In genomic region chr3:132606085-132606484, GRCh38 we compare ENCODE assay signal across 19 cellular contexts. TPM values are rescaled to one million over a fixed set of nuclear protein-coding genes. Genes with fewer than 3 reads are reported as not detected.
DNase-seq lines count a peak whose midpoint lies in the region; ATAC-seq, FAIRE-seq and TF ChIP-seq lines count a peak whose summit lies in the region.
"Had no signal": no experiment of that assay in that cellular context is flagged by ENCODE, and none has a peak within 500 bp of the region (broad histone marks: within the 10 kb centered on the region; RNA-seq: fewer than 3 reads in every experiment).

No MANE protein-coding gene starts in this region.

- H3K9me3 ChIP-seq in smooth muscle cell (replicated peaks; ENCODE audit: low read depth): no peaks in the 10 kb centered on the region
- H3K9me3 ChIP-seq: prostate gland had no signal

- TF ChIP-seq POLR2A in H54 (IDR thresholded peaks at IDR 0.05; ENCODE audit: low read depth, low read length): no peak

- in situ Hi-C loops in brain microvascular endothelial cell (cut with HindIII; ENCODE audit: low pct_ligation_motif_present, low sequenced_read_pairs): no loop called here

- H3K27ac ChIP-seq in brain microvascular endothelial cell (peak overlapping the region; percentile 69), smooth muscle cell (ENCODE audit: low read depth) (peak overlapping the region; percentile 82)
- H3K27ac ChIP-seq: prostate gland, RWPE1, stomach had no signal

- intact Hi-C loops in activated T-helper 2 cell treated with anti-CD3 and anti-CD28 coated beads, Interferon-gamma antibody, Interleukin-2, Interleukin-4, amounts not matched to agents 10 μg/mL and 5 μg/mL and 100 μg/mL, durations not matched to agents 14 hours and 24 hours and 36 hours (cut with micrococcal nuclease): no loop called here
- intact Hi-C loops in head of caudate nucleus (cut with DNase I): no loop called here

- H3K4me3 ChIP-seq in brain microvascular endothelial cell (ENCODE audit: low read depth, low read length) (no peak overlapping the region), foreskin fibroblast (ENCODE audit: low read depth in 1 of 2, low read length in 2 of 2) (no peak overlapping the region), smooth muscle cell (no peak overlapping the region)
- H3K4me3 ChIP-seq: prostate gland, stomach had no signal

- H3K4me3 Mint-ChIP-seq in activated T-helper 2 cell treated with anti-CD3 and anti-CD28 coated beads, Interferon-gamma antibody, Interleukin-2, Interleukin-4, amounts not matched to agents 10 μg/mL and 5 μg/mL and 100 μg/mL, durations not matched to agents 14 hours and 24 hours and 36 hours (ENCODE audit: low read depth): no peak overlapping the region
- H3K4me3 Mint-ChIP-seq: naive B cell had no signal

- peaks cover 15% of the 10 kb centered on the region for H3K4me1 ChIP-seq in smooth muscle cell (ENCODE audit: low read depth)
- H3K4me1 ChIP-seq: prostate gland had no signal

- peaks cover 4% of the 10 kb centered on the region for H3K36me3 ChIP-seq in brain microvascular endothelial cell (replicated peaks)
- H3K36me3 ChIP-seq in smooth muscle cell (ENCODE audit: low read depth): peaks cover 6% of the 10 kb centered on the region
- H3K36me3 ChIP-seq: prostate gland had no signal

- DNase-seq in H54 (ENCODE audit: insufficient read length, low spot score) (no peak), brain microvascular endothelial cell (peak; percentile 18), foreskin fibroblast (peak; percentile 35 to 67), smooth muscle cell (lab: John Stamatoyannopoulos, UW; ENCODE audit: unreplicated experiment) (no peak), head of caudate nucleus (no peak)
- no peak for DNase-seq in activated T-helper 2 cell treated with anti-CD3 and anti-CD28 coated beads, Interferon-gamma antibody, Interleukin-2, Interleukin-4, amounts not matched to agents 10 μg/mL and 5 μg/mL and 100 μg/mL, durations not matched to agents 14 hours and 24 hours and 36 hours (ENCODE audit: low spot score)
- DNase-seq: activated naive CD4-positive, alpha-beta T cell treated with Interleukin-2 at 50 U/mL for 16 hours; C1 segment of cervical spinal cord; hypothalamus; naive B cell; NCI-H146; NK-92 treated with Interleukin-12 subunit alpha and Interleukin-12 subunit beta, amount 100 ng/mL, for 24 hours; stimulated activated CD4-positive, alpha-beta T cell treated with anti-CD3 and anti-CD28 coated beads, Interleukin-15, amount 100 ng/mL, for 24 hours; stomach; T-helper 2 cell had no signal

- 38% methylated on average over 1 of the region's 1 CpG for WGBS in smooth muscle cell (ENCODE audit: low lambda C conversion rate)

- H3K4me1 Mint-ChIP-seq in activated T-helper 2 cell treated with anti-CD3 and anti-CD28 coated beads, Interferon-gamma antibody, Interleukin-2, Interleukin-4, amounts not matched to agents 10 μg/mL and 5 μg/mL and 100 μg/mL, durations not matched to agents 14 hours and 24 hours and 36 hours (ENCODE audit: low read depth): no peaks in the 10 kb centered on the region

- H3K27me3 ChIP-seq in brain microvascular endothelial cell (replicated peaks): no peaks in the 10 kb centered on the region
- H3K27me3 ChIP-seq in smooth muscle cell (ENCODE audit: low read depth): no peaks in the 10 kb centered on the region
- H3K27me3 ChIP-seq: stomach had no signal

- ATAC-seq in GM18870 (IDR thresholded peaks at IDR 0.05; ENCODE audit: unreplicated experiment): no peak

- TF ChIP-seq CTCF in brain microvascular endothelial cell (IDR thresholded peaks at IDR 0.05; ENCODE audit: low read depth, low read length, missing control alignments) (no peak), foreskin fibroblast (IDR thresholded peaks at IDR 0.05; ENCODE audit: low read depth, low read length) (no peak), smooth muscle cell (IDR thresholded peaks at IDR 0.05; ENCODE audit: borderline replicate concordance, insufficient read depth, poor library complexity, severe bottlenecking) (no peak)

- no peaks in the 10 kb centered on the region for H3K79me2 ChIP-seq in smooth muscle cell (ENCODE audit: low read depth)

- FAIRE-seq in H54 (lab: Jason Lieb, UNC): peak; percentile 53

- H4K20me1 ChIP-seq in smooth muscle cell (ENCODE audit: low read depth): no peaks in the 10 kb centered on the region

- no peak overlapping the region for H3K9ac ChIP-seq in smooth muscle cell (ENCODE audit: low read depth)

- peak overlapping the region; percentile 40 for H2AFZ ChIP-seq in smooth muscle cell (ENCODE audit: low read depth)

- H3K36me3 Mint-ChIP-seq in activated T-helper 2 cell treated with anti-CD3 and anti-CD28 coated beads, Interferon-gamma antibody, Interleukin-2, Interleukin-4, amounts not matched to agents 10 μg/mL and 5 μg/mL and 100 μg/mL, durations not matched to agents 14 hours and 24 hours and 36 hours (ENCODE audit: low read depth): peaks cover 46% of the 10 kb centered on the region

- peaks cover 13% of the 10 kb centered on the region for H3F3A ChIP-seq in smooth muscle cell (ENCODE audit: low read depth)

- no peak overlapping the region for H3K27ac Mint-ChIP-seq in activated T-helper 2 cell treated with anti-CD3 and anti-CD28 coated beads, Interferon-gamma antibody, Interleukin-2, Interleukin-4, amounts not matched to agents 10 μg/mL and 5 μg/mL and 100 μg/mL, durations not matched to agents 14 hours and 24 hours and 36 hours

- H3K27me3 Mint-ChIP-seq in activated T-helper 2 cell treated with anti-CD3 and anti-CD28 coated beads, Interferon-gamma antibody, Interleukin-2, Interleukin-4, amounts not matched to agents 10 μg/mL and 5 μg/mL and 100 μg/mL, durations not matched to agents 14 hours and 24 hours and 36 hours (ENCODE audit: low read depth): no peaks in the 10 kb centered on the region
- H3K27me3 Mint-ChIP-seq: naive B cell had no signal

- H3K4me2 ChIP-seq in smooth muscle cell: peak overlapping the region; percentile 64

- H3K9me3 Mint-ChIP-seq in activated T-helper 2 cell treated with anti-CD3 and anti-CD28 coated beads, Interferon-gamma antibody, Interleukin-2, Interleukin-4, amounts not matched to agents 10 μg/mL and 5 μg/mL and 100 μg/mL, durations not matched to agents 14 hours and 24 hours and 36 hours: peaks cover 4% of the 10 kb centered on the region

RNA-seq across cellular contexts. Expression of gene ACKR4, which starts 9.0 kb away (rescaled TPM):
- not detected in 2 replicates for total RNA-seq in smooth muscle cell
- polyA plus RNA-seq in smooth muscle cell: not detected in 2 replicates
- not detected in 2 replicates for total RNA-seq in activated T-helper 2 cell treated with anti-CD3 and anti-CD28 coated beads, Interferon-gamma antibody, Interleukin-2, Interleukin-4, amounts not matched to agents 10 μg/mL and 5 μg/mL and 100 μg/mL, durations not matched to agents 14 hours and 24 hours and 36 hours
- total RNA-seq: LHCN-M2 had no signal

RNA-seq across cellular contexts. Expression of gene ACAD11, which starts 53.5 kb away (rescaled TPM):
- 24.8 and 32.0 TPM in 2 replicates for total RNA-seq in smooth muscle cell
- polyA plus RNA-seq in smooth muscle cell: 22.2 and 28.3 TPM in 2 replicates
- total RNA-seq in activated T-helper 2 cell treated with anti-CD3 and anti-CD28 coated beads, Interferon-gamma antibody, Interleukin-2, Interleukin-4, amounts not matched to agents 10 μg/mL and 5 μg/mL and 100 μg/mL, durations not matched to agents 14 hours and 24 hours and 36 hours: 14.9 and 18.3 TPM in 2 replicates

RNA-seq across cellular contexts. Expression of gene UBA5, which starts 54.0 kb away (rescaled TPM):
- 36.0 and 46.7 TPM in 2 replicates for total RNA-seq in smooth muscle cell
- 43.7 and 46.0 TPM in 2 replicates for polyA plus RNA-seq in smooth muscle cell
- total RNA-seq in activated T-helper 2 cell treated with anti-CD3 and anti-CD28 coated beads, Interferon-gamma antibody, Interleukin-2, Interleukin-4, amounts not matched to agents 10 μg/mL and 5 μg/mL and 100 μg/mL, durations not matched to agents 14 hours and 24 hours and 36 hours: 75.6 and 80.2 TPM in 2 replicates

Comparison
In these comparisons a context has a peak if more than half of its experiments do, and no peak if none do; other contexts are left out.
1. DNase-seq: peak in brain microvascular endothelial cell (single experiment) and foreskin fibroblast (2 of 2); none in H54 (single experiment), smooth muscle cell (single experiment), activated T-helper 2 cell treated with anti-CD3 and anti-CD28 coated beads, Interferon-gamma antibody, Interleukin-2, Interleukin-4, amounts not matched to agents 10 μg/mL and 5 μg/mL and 100 μg/mL, durations not matched to agents 14 hours and 24 hours and 36 hours (single experiment) and head of caudate nucleus (0 of 42).